Comparison of ENCODE assay signal across 1 cellular context in genomic region chr11:65809496-65809895, GRCh38.
TF ChIP-seq lines count a peak whose summit lies in the region.

No MANE protein-coding gene starts in this region.

TF ChIP-seq in HepG2, 621 proteins besides CTCF, POLR2A, EP300 and RAD21:
- no peak for TF ChIP-seq HMGA1 (CRISPR knock-in tag; conservative IDR thresholded peaks at IDR 0.05)
- TF ChIP-seq DMTF1 (CRISPR knock-in tag; IDR thresholded peaks at IDR 0.05) = no peak
- TF ChIP-seq EED (CRISPR knock-in tag; IDR thresholded peaks at IDR 0.05) = no peak
- no peak for TF ChIP-seq KIAA2018 (CRISPR knock-in tag; IDR thresholded peaks at IDR 0.05; ENCODE audit: borderline replicate concordance)
- TF ChIP-seq ZC3H13 (CRISPR knock-in tag; IDR thresholded peaks at IDR 0.05) = no peak
- TF ChIP-seq ZNF510 (CRISPR knock-in tag; IDR thresholded peaks at IDR 0.05; ENCODE audit: low read depth) = no peak
- no peak for TF ChIP-seq CCDC6 (CRISPR knock-in tag; IDR thresholded peaks at IDR 0.05)
- no peak for TF ChIP-seq ZNF326 (CRISPR knock-in tag; IDR thresholded peaks at IDR 0.05; ENCODE audit: borderline replicate concordance)
- no peak for TF ChIP-seq MBNL3 (CRISPR knock-in tag; conservative IDR thresholded peaks at IDR 0.05)
- no peak for TF ChIP-seq ZNF691 (CRISPR knock-in tag; IDR thresholded peaks at IDR 0.05; ENCODE audit: borderline replicate concordance, low read depth)
- TF ChIP-seq DR1 (CRISPR knock-in tag; IDR thresholded peaks at IDR 0.05) = no peak
- TF ChIP-seq ZNF850 (CRISPR knock-in tag; conservative IDR thresholded peaks at IDR 0.05) = no peak
